In the genomic region with DNA sequence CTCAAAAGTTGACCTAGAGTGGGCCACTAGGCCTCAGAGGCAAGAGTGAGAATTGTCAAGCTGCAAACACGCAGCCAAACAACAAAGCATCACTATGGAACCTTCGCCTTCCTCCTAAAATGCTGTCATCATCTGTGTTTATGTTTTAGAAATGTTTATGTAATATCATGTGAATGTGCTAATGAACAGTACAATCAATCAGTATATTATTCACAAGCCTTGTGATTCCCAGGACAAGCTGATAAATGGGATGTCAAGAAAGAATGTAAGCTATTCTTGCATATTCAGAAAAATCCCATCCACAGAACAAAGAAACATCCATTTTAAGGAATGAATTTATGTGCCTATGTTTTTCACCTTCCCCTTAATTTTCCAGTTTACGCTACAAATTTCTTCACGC, we compare ENCODE assay signal across 20 cellular contexts.
DNase-seq lines count a peak whose midpoint lies in the region; ATAC-seq lines count a peak whose summit lies in the region.
"Had no signal": no experiment of that assay in that cellular context is flagged by ENCODE, and none has a peak within 500 bp of the region (broad histone marks: within the 10 kb centered on the region; RNA-seq: fewer than 3 reads in every experiment).

No MANE protein-coding gene starts in this region.

- no peaks in the 10 kb centered on the region for H3K27me3 ChIP-seq in naive thymus-derived CD4-positive, alpha-beta T cell (ENCODE audit: control insufficient read depth in 2 of 2, insufficient read depth in 2 of 2, low read length in 2 of 2)

- POLR2A ChIA-PET in naive thymus-derived CD4-positive, alpha-beta T cell (lab: Charles Lee) = interaction anchor here (0.8 to 14.7 kb wide), 6 partner anchors 9 to 46 kb away, joined by 3 to 201 read pairs (median 4); no protein-coding TSS in a partner anchor

- CTCF ChIA-PET in naive thymus-derived CD4-positive, alpha-beta T cell (lab: Charles Lee) = interaction anchor here (0.6 to 1.4 kb wide), 4 partner anchors 16 to 469 kb away, joined by 3 to 7 read pairs (median 3); no protein-coding TSS in a partner anchor

- peak overlapping the region; percentile 78 for H3K27ac Mint-ChIP-seq in activated T-cell treated with anti-CD3 and anti-CD28 coated beads, Interleukin-2, amount 50 U/mL, for 72 hours
- H3K27ac Mint-ChIP-seq in activated naive CD4-positive, alpha-beta T cell treated with anti-CD3 and anti-CD28 coated beads, Interleukin-2, amount 50 U/mL, for 72 hours = peak overlapping the region; percentile 34 to 87
- H3K27ac Mint-ChIP-seq in naive thymus-derived CD4-positive, alpha-beta T cell = peak overlapping the region in 8 of 9 donors; percentile 28 to 91 (median 87)
- H3K27ac Mint-ChIP-seq: H9 had no signal

- no peak overlapping the region for H3K4me3 ChIP-seq in naive thymus-derived CD4-positive, alpha-beta T cell (ENCODE audit: low read length)

- peaks cover 2 to 14% of the 10 kb centered on the region in 2 donors for H3K36me3 Mint-ChIP-seq in activated T-cell treated with anti-CD3 and anti-CD28 coated beads, Interleukin-2, amount 50 U/mL, for 72 hours (ENCODE audit: insufficient read depth in 2 of 2)
- H3K36me3 Mint-ChIP-seq in activated naive CD4-positive, alpha-beta T cell treated with anti-CD3 and anti-CD28 coated beads, Interleukin-2, amount 50 U/mL, for 72 hours = peaks cover 23 to 59% of the 10 kb centered on the region in 2 donors
- H3K36me3 Mint-ChIP-seq in naive thymus-derived CD4-positive, alpha-beta T cell = peaks cover 15 to 55% (median 52%) of the 10 kb centered on the region in 5 donors

- no peaks in the 10 kb centered on the region for H3K9me3 Mint-ChIP-seq in activated T-cell treated with anti-CD3 and anti-CD28 coated beads, Interleukin-2, amount 50 U/mL, for 72 hours
- H3K9me3 Mint-ChIP-seq in activated naive CD4-positive, alpha-beta T cell treated with anti-CD3 and anti-CD28 coated beads, Interleukin-2, amount 50 U/mL, for 72 hours = no peaks in the 10 kb centered on the region
- H3K9me3 Mint-ChIP-seq in naive thymus-derived CD4-positive, alpha-beta T cell = peaks cover 0 to 4% (median 0%) of the 10 kb centered on the region in 11 donors
- H3K9me3 Mint-ChIP-seq: H9 had no signal

- no peaks in the 10 kb centered on the region for H3K9me3 ChIP-seq in naive thymus-derived CD4-positive, alpha-beta T cell (ENCODE audit: control insufficient read depth in 2 of 3, low read length in 3 of 3)

- H3K27ac ChIP-seq in naive thymus-derived CD4-positive, alpha-beta T cell (ENCODE audit: low read depth, low read length) = peak overlapping the region; percentile 61
- H3K27ac ChIP-seq: C4-2B had no signal

- peaks cover 0 to 15% (median 4%) of the 10 kb centered on the region in 3 experiments for H3K36me3 ChIP-seq in naive thymus-derived CD4-positive, alpha-beta T cell (ENCODE audit: control insufficient read depth in 2 of 3, insufficient read depth in 3 of 3, low read length in 3 of 3)

- no peak for ATAC-seq in activated T-cell treated with anti-CD3 and anti-CD28 coated beads, Interleukin-2, amount 50 U/mL, for 72 hours (replicated peaks in 1 of 2)
- ATAC-seq in activated naive CD4-positive, alpha-beta T cell treated with anti-CD3 and anti-CD28 coated beads, Interleukin-2, amount 50 U/mL, for 72 hours = no peak
- ATAC-seq in naive thymus-derived CD4-positive, alpha-beta T cell = no peak

- intact Hi-C loops in naive thymus-derived CD4-positive, alpha-beta T cell (cut with micrococcal nuclease) = no loop called here

- peaks cover 9 to 83% of the 10 kb centered on the region in 2 donors for H3K4me1 ChIP-seq in naive thymus-derived CD4-positive, alpha-beta T cell (ENCODE audit: control insufficient read depth in 2 of 2, insufficient read depth in 2 of 2, low read length in 2 of 2)

- no peak for DNase-seq in activated T-cell treated with anti-CD3 and anti-CD28 coated beads, Interleukin-2, amount 50 U/mL, for 72 hours
- no peak for DNase-seq in activated T-cell treated with anti-CD3 and anti-CD28 coated beads for 4 hours
- peak; percentile 66 for DNase-seq in COLO829 (ENCODE audit: low spot score)
- DNase-seq in activated naive CD4-positive, alpha-beta T cell treated with anti-CD3 and anti-CD28 coated beads, Interleukin-2, amount 50 U/mL, for 72 hours (ENCODE audit: low spot score in 2 of 2) = no peak
- DNase-seq in naive thymus-derived CD4-positive, alpha-beta T cell = no peak
- no peak for DNase-seq in OCI-M1 (lab: John Stamatoyannopoulos, UW)
- no peak for DNase-seq in 8988T
- DNase-seq in hepatic stellate cell (ENCODE audit: low spot score) = no peak
- DNase-seq: ACHN, Calu3, GF-D8, H9, IMR-90, NCI-H1417 treated with DMSO at 0.1 percent for 48 hours, NCI-H1930, NCI-H226, NCI-H524, NCI-H82, SHP77 had no signal

- peaks cover 97% of the 10 kb centered on the region for H3K4me1 Mint-ChIP-seq in activated T-cell treated with anti-CD3 and anti-CD28 coated beads, Interleukin-2, amount 50 U/mL, for 72 hours (ENCODE audit: low read depth)
- H3K4me1 Mint-ChIP-seq in naive thymus-derived CD4-positive, alpha-beta T cell = peaks cover 48 to 97% (median 90%) of the 10 kb centered on the region in 7 donors

- peak overlapping the region in 1 of 2 donors; percentile 51 for H3K4me3 Mint-ChIP-seq in activated T-cell treated with anti-CD3 and anti-CD28 coated beads, Interleukin-2, amount 50 U/mL, for 72 hours
- H3K4me3 Mint-ChIP-seq in naive thymus-derived CD4-positive, alpha-beta T cell = peak overlapping the region in 7 of 10 donors; percentile 17 to 85 (median 60)
- H3K4me3 Mint-ChIP-seq: H9 had no signal

- H3K27me3 Mint-ChIP-seq in activated T-cell treated with anti-CD3 and anti-CD28 coated beads, Interleukin-2, amount 50 U/mL, for 72 hours (ENCODE audit: low read depth) = no peaks in the 10 kb centered on the region
- H3K27me3 Mint-ChIP-seq in naive thymus-derived CD4-positive, alpha-beta T cell = no peaks in the 10 kb centered on the region
